Comparison of ENCODE assay signal across 22 cellular contexts in the genomic region with DNA sequence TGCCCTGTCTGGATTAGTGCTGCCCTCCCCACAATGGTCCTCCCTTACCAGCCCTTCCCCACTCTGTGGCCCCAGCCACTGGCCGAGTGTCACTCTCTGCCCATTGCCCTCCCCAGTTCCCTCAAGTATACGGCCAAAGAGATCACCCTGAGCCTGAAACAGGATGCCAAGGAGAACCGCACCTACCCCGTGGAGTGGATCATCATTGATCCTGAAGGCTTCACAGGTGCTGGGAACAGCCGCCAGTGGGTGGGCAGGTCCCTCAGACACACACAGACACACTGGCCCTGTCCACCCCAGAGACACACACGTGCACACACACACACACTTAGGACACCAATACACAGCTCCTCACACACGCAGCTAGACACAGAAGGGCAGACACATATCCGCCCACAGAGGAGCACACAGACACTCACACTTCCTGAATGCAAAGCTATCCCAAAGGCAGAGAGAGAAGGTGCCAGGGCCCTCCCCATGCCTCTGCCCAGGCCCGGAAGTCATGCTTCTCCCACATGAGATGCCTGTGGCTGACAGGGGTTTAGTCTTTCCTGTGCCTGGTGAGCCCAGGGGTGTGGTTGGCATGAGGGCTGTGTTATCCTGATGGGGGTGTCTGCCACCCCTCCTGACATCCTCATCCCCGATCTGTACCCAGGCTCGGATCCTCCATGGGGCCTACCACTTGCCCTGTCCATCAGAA. TPM values are rescaled to one million over a fixed set of nuclear protein-coding genes. Genes with fewer than 3 reads are reported as not detected.
A peak's percentile ranks its signal among the peaks of the same experiment; 100 is the strongest.
DNase-seq lines count a peak whose midpoint lies in the region; ATAC-seq and TF ChIP-seq lines count a peak whose summit lies in the region.
"Had no signal": no experiment of that assay in that cellular context is flagged by ENCODE, and none has a peak within 500 bp of the region (broad histone marks: within the 10 kb centered on the region; RNA-seq: fewer than 3 reads in every experiment).

No MANE protein-coding gene starts in this region.

- 81 to 82% methylated on average over 7 to 11 of the region's 11 CpGs for WGBS in thyroid gland, 2 donors

- TF ChIP-seq CTCF in progenitor cell of endocrine pancreas (IDR thresholded peaks at IDR 0.05; ENCODE audit: unreplicated experiment): no peak
- no peak for TF ChIP-seq CTCF in thyroid gland (IDR thresholded peaks at IDR 0.05)

- intact Hi-C loops in activated CD4-positive, alpha-beta T cell treated with anti-CD3 and anti-CD28 coated beads for 36 hours (cut with DNase I, micrococcal nuclease): no loop called here
- intact Hi-C loops in thyroid gland (cut with DNase I): loop anchor here (10.0 kb wide), 1 partner anchor 604 kb away; a partner anchor contains a TSS

- peak overlapping the region; percentile 26 for H3K27ac Mint-ChIP-seq in activated CD4-positive, alpha-beta T cell treated with anti-CD3 and anti-CD28 coated beads for 36 hours
- peak overlapping the region; percentile 18 for H3K27ac Mint-ChIP-seq in progenitor cell of endocrine pancreas
- H3K27ac Mint-ChIP-seq: activated B cell treated with CpG ODN at 0.5 μM for 24 hours, endodermal cell had no signal

- H3K27ac ChIP-seq in thyroid gland: no peak overlapping the region
- H3K27ac ChIP-seq: A549 had no signal

- CTCF ChIA-PET in activated CD4-positive, alpha-beta T cell treated with anti-CD3 and anti-CD28 coated beads for 36 hours (lab: Charles Lee): no interaction called here

- H3K4me1 ChIP-seq in thyroid gland: peaks cover 0 to 9% of the 10 kb centered on the region in 2 donors

- H3K27me3 Mint-ChIP-seq in activated CD4-positive, alpha-beta T cell treated with anti-CD3 and anti-CD28 coated beads for 36 hours: peaks cover 26% of the 10 kb centered on the region
- H3K27me3 Mint-ChIP-seq in progenitor cell of endocrine pancreas: peaks cover 30% of the 10 kb centered on the region

- POLR2A ChIA-PET in activated CD4-positive, alpha-beta T cell treated with anti-CD3 and anti-CD28 coated beads for 36 hours (lab: Charles Lee): no interaction called here

- no peak for DNase-seq in activated CD4-positive, alpha-beta T cell treated with anti-CD3 and anti-CD28 coated beads for 36 hours
- DNase-seq in activated CD4-positive, alpha-beta T cell treated with anti-CD3 and anti-CD28 coated beads, Interleukin-2, amount 50 U/mL, for 48 hours: no peak
- DNase-seq in HT1080 (ENCODE audit: low read depth) (peak; percentile 58), dedifferentiated amniotic fluid mesenchymal stem cell (ENCODE audit: extremely low spot score) (peak; percentile 15), progenitor cell of endocrine pancreas (ENCODE audit: low spot score, unreplicated experiment) (no peak), thyroid gland (no peak)
- DNase-seq: activated B cell treated with CpG ODN at 0.5 μM for 24 hours, DMS 273 treated with DMSO at 0.1 percent for 48 hours, endodermal cell, KG1, NCI-H2029 treated with DMSO at 0.1 percent for 48 hours, NCI-H774, SHP77 treated with DMSO at 0.1 percent for 48 hours, small intestine had no signal

- peaks cover 7% of the 10 kb centered on the region for H3K27me3 ChIP-seq in thyroid gland

- H3K4me1 Mint-ChIP-seq in activated CD4-positive, alpha-beta T cell treated with anti-CD3 and anti-CD28 coated beads for 36 hours: peaks cover 11% of the 10 kb centered on the region
- H3K4me1 Mint-ChIP-seq in progenitor cell of endocrine pancreas (ENCODE audit: low read depth): no peaks in the 10 kb centered on the region
- H3K4me1 Mint-ChIP-seq: endodermal cell had no signal

- H3K36me3 ChIP-seq in thyroid gland: no peaks in the 10 kb centered on the region

- no peak overlapping the region for H3K4me3 ChIP-seq in thyroid gland (replicated peaks in 1 of 3)
- H3K4me3 ChIP-seq: A549 had no signal

- no peak overlapping the region for H3K4me3 Mint-ChIP-seq in activated CD4-positive, alpha-beta T cell treated with anti-CD3 and anti-CD28 coated beads for 36 hours
- H3K4me3 Mint-ChIP-seq in progenitor cell of endocrine pancreas (ENCODE audit: low read depth): no peak overlapping the region
- H3K4me3 Mint-ChIP-seq: activated B cell treated with CpG ODN at 0.5 μM for 24 hours, endodermal cell had no signal

- no peak for TF ChIP-seq POLR2A in thyroid gland (IDR thresholded peaks at IDR 0.05)

- ATAC-seq in activated CD4-positive, alpha-beta T cell treated with anti-CD3 and anti-CD28 coated beads for 36 hours: no peak
- ATAC-seq in GM21529 (IDR thresholded peaks at IDR 0.05; ENCODE audit: unreplicated experiment): no peak
- no peak for ATAC-seq in HG03342 (IDR thresholded peaks at IDR 0.05; ENCODE audit: unreplicated experiment)
- ATAC-seq: A549 had no signal

- no peaks in the 10 kb centered on the region for H3K9me3 ChIP-seq in thyroid gland
- H3K9me3 ChIP-seq: A549 had no signal

- no peaks in the 10 kb centered on the region for H3K36me3 Mint-ChIP-seq in activated CD4-positive, alpha-beta T cell treated with anti-CD3 and anti-CD28 coated beads for 36 hours (ENCODE audit: low read depth)
- H3K36me3 Mint-ChIP-seq in progenitor cell of endocrine pancreas (ENCODE audit: insufficient read depth): no peaks in the 10 kb centered on the region
- H3K36me3 Mint-ChIP-seq: brain had no signal

- H3K9me3 Mint-ChIP-seq in activated CD4-positive, alpha-beta T cell treated with anti-CD3 and anti-CD28 coated beads for 36 hours (ENCODE audit: low read depth): no peaks in the 10 kb centered on the region
- H3K9me3 Mint-ChIP-seq in progenitor cell of endocrine pancreas (ENCODE audit: low read depth): no peaks in the 10 kb centered on the region
- H3K9me3 Mint-ChIP-seq: activated B cell treated with CpG ODN at 0.5 μM for 24 hours, endodermal cell had no signal

RNA-seq across cellular contexts. Expression of a gene that starts 2.9 kb away (rescaled TPM):
- not detected for total RNA-seq in activated CD4-positive, alpha-beta T cell treated with anti-CD3 and anti-CD28 coated beads for 36 hours
- total RNA-seq in HT1080 (2014; rRNA removed; shearing (Covaris generic)): not detected in 2 replicates
- not detected in 2 replicates for polyA plus RNA-seq in HT1080 (2015; cell fraction: cytosol; rRNA removed)
- polyA plus RNA-seq in HT1080 (2015; cell fraction: nucleus; rRNA removed): not detected in 2 replicates
- 0.12 TPM in 1 of 2 replicates, not detected in the other for total RNA-seq in progenitor cell of endocrine pancreas
- total RNA-seq in thyroid gland: not detected
- total RNA-seq: activated B cell treated with CpG ODN at 0.5 μM for 24 hours, glomerular endothelial cell, temporal lobe had no signal
- polyA plus RNA-seq: A549, keratinocyte, neural cell, small intestine had no signal

RNA-seq across cellular contexts. Expression of a gene that starts 8.7 kb away (rescaled TPM):
- not detected for total RNA-seq in activated CD4-positive, alpha-beta T cell treated with anti-CD3 and anti-CD28 coated beads for 36 hours
- not detected in 2 replicates for total RNA-seq in HT1080 (2014; rRNA removed; shearing (Covaris generic))
- polyA plus RNA-seq in HT1080 (2015; cell fraction: cytosol; rRNA removed): not detected in 2 replicates
- not detected in 2 replicates for polyA plus RNA-seq in HT1080 (2015; cell fraction: nucleus; rRNA removed)
- total RNA-seq in progenitor cell of endocrine pancreas: not detected in 2 replicates
- total RNA-seq in thyroid gland: not detected
- total RNA-seq: activated B cell treated with CpG ODN at 0.5 μM for 24 hours, endodermal cell, glomerular endothelial cell had no signal
- polyA plus RNA-seq: A549, keratinocyte, small intestine had no signal

RNA-seq across cellular contexts. Expression of a gene that starts 10.6 kb away (rescaled TPM):
- not detected for total RNA-seq in activated CD4-positive, alpha-beta T cell treated with anti-CD3 and anti-CD28 coated beads for 36 hours
- total RNA-seq in HT1080 (2014; rRNA removed; shearing (Covaris generic)): not detected in 2 replicates
- polyA plus RNA-seq in HT1080 (2015; cell fraction: cytosol; rRNA removed): not detected in 2 replicates
- polyA plus RNA-seq in HT1080 (2015; cell fraction: nucleus; rRNA removed): not detected in 2 replicates
- total RNA-seq in progenitor cell of endocrine pancreas (0.42 TPM in 1 of 2 replicates, not detected in the other), thyroid gland (not detected)
- total RNA-seq: activated B cell treated with CpG ODN at 0.5 μM for 24 hours, endodermal cell, glomerular endothelial cell, temporal lobe had no signal
- polyA plus RNA-seq: A549, keratinocyte, neural cell, small intestine had no signal

RNA-seq across cellular contexts. Expression of a gene that starts 21.5 kb away (rescaled TPM):
- 1 to 10 TPM; 7.6 to 7.9 TPM for total RNA-seq in activated CD4-positive, alpha-beta T cell treated with anti-CD3 and anti-CD28 coated beads for 36 hours
- total RNA-seq in HT1080 (2014; rRNA removed; shearing (Covaris generic)): 4.2 and 5.6 TPM in 2 replicates
- 5.6 and 7.3 TPM in 2 replicates for polyA plus RNA-seq in HT1080 (2015; cell fraction: cytosol; rRNA removed)
- polyA plus RNA-seq in HT1080 (2015; cell fraction: nucleus; rRNA removed): 9.3 and 13.8 TPM in 2 replicates
- total RNA-seq in progenitor cell of endocrine pancreas (11.9 and 12.0 TPM in 2 replicates), thyroid gland (10 to 100 TPM in 1 of 4 donors, 1 to 10 TPM in 3; 6.7 to 11.6 (median 6.9) TPM)

RNA-seq across cellular contexts. Expression of a gene that starts 21.6 kb away (rescaled TPM):
- 10 to 100 TPM; 57.0 to 68.0 TPM for total RNA-seq in activated CD4-positive, alpha-beta T cell treated with anti-CD3 and anti-CD28 coated beads for 36 hours
- total RNA-seq in HT1080 (2014; rRNA removed; shearing (Covaris generic)): 108 and 123 TPM in 2 replicates
- polyA plus RNA-seq in HT1080 (2015; cell fraction: cytosol; rRNA removed): 54.1 and 62.8 TPM in 2 replicates
- polyA plus RNA-seq in HT1080 (2015; cell fraction: nucleus; rRNA removed): 50.3 and 60.9 TPM in 2 replicates
- total RNA-seq in progenitor cell of endocrine pancreas (78.5 and 81.9 TPM in 2 replicates), thyroid gland (10 to 100 TPM; 50.7 to 59.6 (median 54.4) TPM)

Comparison
In these comparisons a context has a peak if more than half of its experiments do, and no peak if none do; other contexts are left out.
1. DNase-seq: peak in HT1080 (single experiment) and dedifferentiated amniotic fluid mesenchymal stem cell (single experiment); none in activated CD4-positive, alpha-beta T cell treated with anti-CD3 and anti-CD28 coated beads for 36 hours (single experiment), activated CD4-positive, alpha-beta T cell treated with anti-CD3 and anti-CD28 coated beads, Interleukin-2, amount 50 U/mL, for 48 hours (0 of 2), progenitor cell of endocrine pancreas (single experiment) and thyroid gland (0 of 2).